16 cellular contexts compared by ENCODE assay signal in the genomic region with DNA sequence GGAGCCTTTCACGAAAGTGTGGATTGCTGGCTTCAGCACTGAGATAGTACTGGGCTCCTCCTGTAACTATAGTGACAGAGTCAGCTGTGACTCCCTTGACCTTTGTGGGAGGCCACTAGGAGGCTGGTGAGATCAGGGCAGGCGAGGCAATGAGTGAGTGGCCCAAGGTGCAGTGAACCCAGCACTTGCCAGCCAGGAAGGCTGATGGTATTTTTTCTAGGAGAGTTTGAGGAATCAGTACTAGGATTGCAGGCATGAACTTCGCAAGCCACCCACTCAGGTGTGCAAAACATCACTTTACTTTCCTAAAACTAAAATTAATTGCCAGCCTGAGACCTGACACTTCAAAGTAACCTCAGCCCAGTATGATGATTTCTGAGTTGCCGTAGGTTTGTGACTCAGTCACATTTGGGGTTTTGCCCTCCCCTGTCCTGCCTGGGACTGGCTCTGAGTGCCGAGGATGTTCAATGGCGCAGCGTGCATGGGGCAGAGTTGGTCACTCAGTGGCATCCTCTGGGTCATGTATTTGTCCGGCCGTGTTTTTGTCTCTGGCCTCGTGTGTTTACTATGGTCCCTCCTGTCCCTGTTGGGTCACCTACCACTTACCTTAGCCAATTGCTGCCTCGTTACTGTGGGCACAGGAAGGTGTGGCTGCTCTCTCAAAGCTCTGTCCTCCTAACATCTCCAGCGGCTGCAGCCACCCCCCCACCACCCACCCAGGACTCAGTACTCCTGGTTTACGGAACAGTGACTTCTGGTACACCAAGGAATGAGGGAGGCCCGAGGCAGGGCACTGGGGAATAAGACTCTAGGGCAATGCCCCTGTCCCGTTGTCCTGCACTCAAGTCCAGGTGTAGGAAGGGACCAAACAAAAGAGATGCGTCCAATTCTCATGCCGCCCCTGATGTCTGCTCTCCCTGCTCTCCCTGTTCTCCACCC.
DNase-seq lines count a peak whose midpoint lies in the region; ATAC-seq, FAIRE-seq and TF ChIP-seq lines count a peak whose summit lies in the region.
"Had no signal": no experiment of that assay in that cellular context is flagged by ENCODE, and none has a peak within 500 bp of the region (broad histone marks: within the 10 kb centered on the region; RNA-seq: fewer than 3 reads in every experiment).

No MANE protein-coding gene starts in this region.

- no peak for TF ChIP-seq RAD21 in K562 (CRISPR knock-in tag; conservative IDR thresholded peaks at IDR 0.05 in 1 of 2, IDR thresholded peaks at IDR 0.05 in 1 of 2)

- intact Hi-C loops in activated CD4-positive, alpha-beta T cell treated with anti-CD3 and anti-CD28 coated beads for 36 hours (cut with DNase I, micrococcal nuclease): loop anchor here in 1 of 2 experiments (5.0 kb wide), 1 partner anchor 746 kb away; a partner anchor contains a TSS
- intact Hi-C loops in K562 (cut with micrococcal nuclease): no loop called here

- H2AFZ ChIP-seq in K562 (ENCODE audit: low read depth, low read length): no peak overlapping the region

- no peaks in the 10 kb centered on the region; the same call in 1 of the 2 replicates for H4K20me1 ChIP-seq in K562 (replicated peaks; ENCODE audit: control insufficient read depth, insufficient read depth, low read length)

- POLR2A ChIA-PET in activated CD4-positive, alpha-beta T cell treated with anti-CD3 and anti-CD28 coated beads for 36 hours (lab: Charles Lee): no interaction called here
- POLR2A ChIA-PET in K562 (lab: Yijun Ruan, JAX): no interaction called here

- H3K4me3 Mint-ChIP-seq in activated CD4-positive, alpha-beta T cell treated with anti-CD3 and anti-CD28 coated beads for 36 hours: no peak overlapping the region
- H3K4me3 Mint-ChIP-seq: CD8-positive, alpha-beta T cell; mesothelial cell of epicardium had no signal

- H3K9me3 ChIP-seq in K562 (replicated peaks; ENCODE audit: control insufficient read depth, insufficient read depth, low read depth, low read length) (no peaks in the 10 kb centered on the region), MG63 (no peaks in the 10 kb centered on the region)

- FAIRE-seq in K562 (lab: Jason Lieb, UNC): peak; percentile 29
- FAIRE-seq: G401.6 had no signal

- H3K36me3 Mint-ChIP-seq in activated CD4-positive, alpha-beta T cell treated with anti-CD3 and anti-CD28 coated beads for 36 hours (ENCODE audit: low read depth): no peaks in the 10 kb centered on the region
- H3K36me3 Mint-ChIP-seq: mesothelial cell of epicardium had no signal

- H3K27ac Mint-ChIP-seq in activated CD4-positive, alpha-beta T cell treated with anti-CD3 and anti-CD28 coated beads for 36 hours: no peak overlapping the region
- H3K27ac Mint-ChIP-seq: CD8-positive, alpha-beta T cell; mesothelial cell of epicardium had no signal

- no TSS peak for BruUV-seq in K562 (replicated peaks; lab: Mats Ljungman, UMichigan)

- peak; percentile 45 for DNase-seq in activated CD4-positive, alpha-beta T cell treated with anti-CD3 and anti-CD28 coated beads for 36 hours
- no peak for DNase-seq in activated CD4-positive, alpha-beta T cell treated with anti-CD3 and anti-CD28 coated beads, Interleukin-2, amount 50 U/mL, for 4 hours
- peak in 1 of 4 experiments; percentile 25 for DNase-seq in K562 (ENCODE audit: extremely low read depth in 1 of 4, low spot score in 3 of 4)
- peak; percentile 79 for DNase-seq in myocyte (ENCODE audit: low read depth)
- no peak for DNase-seq in MG63
- DNase-seq: activated CD4-positive, CD25-positive, alpha-beta regulatory T cell; anterior cingulate cortex; NCI-H2081 treated with DMSO at 0.1 percent for 48 hours; NCI-H524 treated with DMSO at 0.1 percent for 48 hours; stimulated activated CD4-positive, alpha-beta T cell treated with anti-CD3 and anti-CD28 coated beads, Interleukin-4, amount 100 ng/mL, for 1 hour had no signal

- in situ Hi-C loops in K562 (cut with MboI): no loop called here

- H3K4me1 Mint-ChIP-seq in activated CD4-positive, alpha-beta T cell treated with anti-CD3 and anti-CD28 coated beads for 36 hours: peaks cover 15% of the 10 kb centered on the region

- H3K27me3 ChIP-seq in K562 (ENCODE audit: control insufficient read depth in 2 of 2, insufficient read depth in 2 of 2, low read length in 2 of 2) (peaks cover 2 to 47% of the 10 kb centered on the region in 2 experiments; a peak in 3 of 5 replicates), MG63 (no peaks in the 10 kb centered on the region)

- H3K9me1 ChIP-seq in K562 (ENCODE audit: control insufficient read depth, insufficient read depth, low read length): no peaks in the 10 kb centered on the region

- TF ChIP-seq CTCF in GM12872 (IDR thresholded peaks at IDR 0.05; ENCODE audit: insufficient read depth, low read depth, low read length): 0 out of 3 replicates have a peak, but pooled peaks have one; percentile 5
- no peak for TF ChIP-seq CTCF in K562 (IDR thresholded peaks at IDR 0.05 in 2 of 3, conservative IDR thresholded peaks at IDR 0.05 in 1 of 3; ENCODE audit: insufficient read depth in 2 of 3, low read depth in 1 of 3, low read length in 3 of 3)

- CTCF ChIA-PET in activated CD4-positive, alpha-beta T cell treated with anti-CD3 and anti-CD28 coated beads for 36 hours (lab: Charles Lee): interaction anchor here (0.5 to 0.9 kb wide), 2 partner anchors 17 to 1571 kb away, joined by 3 to 4 read pairs; no protein-coding TSS in a partner anchor
- CTCF ChIA-PET in K562 (lab: Yijun Ruan, JAX; ENCODE audit: low intra/inter-chr PET ratio): no interaction called here

- WGBS in K562 (ENCODE audit: insufficient coverage, low coverage, missing lambda C conversion rate): 26% methylated on average over 17 of the region's 17 CpGs

- H3K9ac ChIP-seq in K562 (ENCODE audit: insufficient read depth in 1 of 2, low read depth in 2 of 2, low read length in 2 of 2): no peak overlapping the region

- H3K79me2 ChIP-seq in K562 (ENCODE audit: control insufficient read depth, insufficient read depth, low read length): no peaks in the 10 kb centered on the region

- no peak for TF ChIP-seq EP300 in K562 (IDR thresholded peaks at IDR 0.05; ENCODE audit: low read length)

- H3K4me3 ChIP-seq in K562 (no peak overlapping the region), MG63 (no peak overlapping the region)

- no peaks in the 10 kb centered on the region for H3K36me3 ChIP-seq in K562 (ENCODE audit: control insufficient read depth, insufficient read depth, low read length)
- no peaks in the 10 kb centered on the region for H3K36me3 ChIP-seq in MG63

- ATAC-seq in activated CD4-positive, alpha-beta T cell treated with anti-CD3 and anti-CD28 coated beads for 36 hours: peak; percentile 83
- ATAC-seq in K562 (peak; percentile 78), HG02884 (IDR thresholded peaks at IDR 0.05; ENCODE audit: unreplicated experiment) (no peak), GM21786 (IDR thresholded peaks at IDR 0.05; ENCODE audit: unreplicated experiment) (no peak)
- ATAC-seq: CD8-positive, alpha-beta T cell had no signal

- no peak overlapping the region for H3K4me2 ChIP-seq in K562 (ENCODE audit: insufficient read depth, low read length)

- H3K27me3 Mint-ChIP-seq in activated CD4-positive, alpha-beta T cell treated with anti-CD3 and anti-CD28 coated beads for 36 hours: no peaks in the 10 kb centered on the region

- peaks cover 0 to 3% of the 10 kb centered on the region in 2 experiments; a peak in 1 of 5 replicates for H3K4me1 ChIP-seq in K562 (replicated peaks in 1 of 2; ENCODE audit: control insufficient read depth in 2 of 2, insufficient read depth in 2 of 2, low read length in 2 of 2)

- no peaks in the 10 kb centered on the region for H3K9me3 Mint-ChIP-seq in activated CD4-positive, alpha-beta T cell treated with anti-CD3 and anti-CD28 coated beads for 36 hours (ENCODE audit: low read depth)
- H3K9me3 Mint-ChIP-seq: CD8-positive, alpha-beta T cell; mesothelial cell of epicardium had no signal

- H3K27ac ChIP-seq in K562 (ENCODE audit: extremely low read depth, low read depth, low read length): no peak overlapping the region

- TF ChIP-seq POLR2A in K562 (conservative IDR thresholded peaks at IDR 0.05): no peak

TF ChIP-seq in K562, 482 proteins besides CTCF, POLR2A, EP300 and RAD21 (continues in another document):
- TF ChIP-seq, protein P1, sequence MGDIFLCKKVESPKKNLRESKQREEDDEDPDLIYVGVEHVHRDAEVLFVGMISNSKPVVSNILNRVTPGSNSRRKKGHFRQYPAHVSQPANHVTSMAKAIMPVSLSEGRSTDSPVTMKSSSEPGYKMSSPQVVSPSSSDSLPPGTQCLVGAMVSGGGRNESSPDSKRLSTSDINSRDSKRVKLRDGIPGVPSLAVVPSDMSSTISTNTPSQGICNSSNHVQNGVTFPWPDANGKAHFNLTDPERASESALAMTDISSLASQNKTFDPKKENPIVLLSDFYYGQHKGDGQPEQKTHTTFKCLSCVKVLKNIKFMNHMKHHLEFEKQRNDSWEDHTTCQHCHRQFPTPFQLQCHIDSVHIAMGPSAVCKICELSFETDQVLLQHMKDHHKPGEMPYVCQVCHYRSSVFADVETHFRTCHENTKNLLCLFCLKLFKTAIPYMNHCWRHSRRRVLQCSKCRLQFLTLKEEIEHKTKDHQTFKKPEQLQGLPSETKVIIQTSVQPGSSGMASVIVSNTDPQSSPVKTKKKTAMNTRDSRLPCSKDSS (IDR thresholded peaks at IDR 0.05; ENCODE audit: low read depth, partially characterized antibody): no peak
- TF ChIP-seq TOE1 (IDR thresholded peaks at IDR 0.05; ENCODE audit: borderline replicate concordance) (no peak), TOE1 (CRISPR knock-in tag; IDR thresholded peaks at IDR 0.05; ENCODE audit: borderline replicate concordance, low read depth) (no peak), TRIM28 (IDR thresholded peaks at IDR 0.05) (no peak)
- TF ChIP-seq, protein P2, sequence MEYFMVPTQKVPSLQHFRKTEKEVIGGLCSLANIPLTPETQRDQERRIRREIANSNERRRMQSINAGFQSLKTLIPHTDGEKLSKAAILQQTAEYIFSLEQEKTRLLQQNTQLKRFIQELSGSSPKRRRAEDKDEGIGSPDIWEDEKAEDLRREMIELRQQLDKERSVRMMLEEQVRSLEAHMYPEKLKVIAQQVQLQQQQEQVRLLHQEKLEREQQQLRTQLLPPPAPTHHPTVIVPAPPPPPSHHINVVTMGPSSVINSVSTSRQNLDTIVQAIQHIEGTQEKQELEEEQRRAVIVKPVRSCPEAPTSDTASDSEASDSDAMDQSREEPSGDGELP (CRISPR knock-in tag; IDR thresholded peaks at IDR 0.05; ENCODE audit: borderline replicate concordance): peak; percentile 98
- TF ChIP-seq, protein P3, sequence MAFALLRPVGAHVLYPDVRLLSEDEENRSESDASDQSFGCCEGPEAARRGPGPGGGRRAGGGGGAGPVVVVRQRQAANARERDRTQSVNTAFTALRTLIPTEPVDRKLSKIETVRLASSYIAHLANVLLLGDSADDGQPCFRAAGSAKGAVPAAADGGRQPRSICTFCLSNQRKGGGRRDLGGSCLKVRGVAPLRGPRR (CRISPR knock-in tag; IDR thresholded peaks at IDR 0.05): no peak

Comparison
In these comparisons a context has a peak if more than half of its experiments do, and no peak if none do; other contexts are left out.
1. DNase-seq: peak in activated CD4-positive, alpha-beta T cell treated with anti-CD3 and anti-CD28 coated beads for 36 hours (single experiment) and myocyte (single experiment); none in activated CD4-positive, alpha-beta T cell treated with anti-CD3 and anti-CD28 coated beads, Interleukin-2, amount 50 U/mL, for 4 hours (0 of 2) and MG63 (single experiment).
2. ATAC-seq: peak in activated CD4-positive, alpha-beta T cell treated with anti-CD3 and anti-CD28 coated beads for 36 hours (single experiment) and K562 (single experiment); none in HG02884 (single experiment) and GM21786 (single experiment).